Comparison of ENCODE assay signal across 13 cellular contexts in genomic region chr12:121533391-121534090, GRCh38. TPM values are rescaled to one million over a fixed set of nuclear protein-coding genes. Genes with fewer than 3 reads are reported as not detected.
DNase-seq lines count a peak whose midpoint lies in the region; ATAC-seq and TF ChIP-seq lines count a peak whose summit lies in the region.
"Had no signal": no experiment of that assay in that cellular context is flagged by ENCODE, and none has a peak within 500 bp of the region (broad histone marks: within the 10 kb centered on the region; RNA-seq: fewer than 3 reads in every experiment).

No MANE protein-coding gene starts in this region.

- no peaks in the 10 kb centered on the region for H3K27me3 Mint-ChIP-seq in activated T-helper 2 cell treated with anti-CD3 and anti-CD28 coated beads, Interferon-gamma antibody, Interleukin-2, Interleukin-4, amounts not matched to agents 10 μg/mL and 5 μg/mL and 100 μg/mL, durations not matched to agents 14 hours and 24 hours and 36 hours (ENCODE audit: low read depth)

- no peak overlapping the region for H2BK120ac ChIP-seq in mesenchymal stem cell (ENCODE audit: low read depth, low read length)

- no peak for TF ChIP-seq POLR2A in upper lobe of left lung (IDR thresholded peaks at IDR 0.05)

- DNase-seq in Right ventricle myocardium superior = peak; percentile 32
- no peak for DNase-seq in left ventricle myocardium superior
- no peak for DNase-seq in activated T-helper 2 cell treated with anti-CD3 and anti-CD28 coated beads, Interferon-gamma antibody, Interleukin-2, Interleukin-4, amounts not matched to agents 10 μg/mL and 5 μg/mL and 100 μg/mL, durations not matched to agents 14 hours and 24 hours and 36 hours (ENCODE audit: low spot score)
- DNase-seq in mesenchymal stem cell = no peak
- DNase-seq in upper lobe of left lung = peak in 1 of 2 donors; percentile 86
- no peak for DNase-seq in activated gamma-delta T cell treated with Interleukin-2 at 50 U/mL for 16 hours
- DNase-seq in left lobe of liver (ENCODE audit: low spot score) = no peak
- DNase-seq: activated effector memory CD4-positive, alpha-beta T cell treated with anti-CD3 and anti-CD28 coated beads, Interleukin-2, amount 50 U/mL, for 16 hours; esophagus squamous epithelium; NCI-H1417 treated with DMSO at 0.1 percent for 48 hours; small intestine had no signal

- H4K8ac ChIP-seq in mesenchymal stem cell (ENCODE audit: low read length) = peak overlapping the region; percentile 27

- no peaks in the 10 kb centered on the region for H3K9me3 Mint-ChIP-seq in activated T-helper 2 cell treated with anti-CD3 and anti-CD28 coated beads, Interferon-gamma antibody, Interleukin-2, Interleukin-4, amounts not matched to agents 10 μg/mL and 5 μg/mL and 100 μg/mL, durations not matched to agents 14 hours and 24 hours and 36 hours
- H3K9me3 Mint-ChIP-seq: WTC11 had no signal

- H2BK12ac ChIP-seq in mesenchymal stem cell (ENCODE audit: low read length in 2 of 2) = peak overlapping the region in 1 of 2 experiments; percentile 37

- no peak overlapping the region for H3K23ac ChIP-seq in mesenchymal stem cell (ENCODE audit: low read length in 2 of 2)

- H3K27me3 ChIP-seq in mesenchymal stem cell (ENCODE audit: control insufficient read depth in 1 of 2, insufficient read depth in 1 of 2, low read length in 2 of 2) (no peaks in the 10 kb centered on the region), upper lobe of left lung (no peaks in the 10 kb centered on the region)
- H3K27me3 ChIP-seq: esophagus squamous epithelium had no signal

- ATAC-seq in Right ventricle myocardium superior (ENCODE audit: poor library complexity) (no peak), left ventricle myocardium superior (no peak), upper lobe of left lung (ENCODE audit: low FRiP score in 2 of 2) (no peak), GM18909 (IDR thresholded peaks at IDR 0.05; ENCODE audit: poor library complexity, unreplicated experiment) (no peak), left lobe of liver (no peak)
- ATAC-seq: WTC11 had no signal

- no peak overlapping the region for H2AK5ac ChIP-seq in mesenchymal stem cell (ENCODE audit: low read length, severe bottlenecking)

- intact Hi-C loops in Right ventricle myocardium superior (cut with DNase I) (no loop called here), left ventricle myocardium superior (cut with micrococcal nuclease) (no loop called here)
- intact Hi-C loops in activated T-helper 2 cell treated with anti-CD3 and anti-CD28 coated beads, Interferon-gamma antibody, Interleukin-2, Interleukin-4, amounts not matched to agents 10 μg/mL and 5 μg/mL and 100 μg/mL, durations not matched to agents 14 hours and 24 hours and 36 hours (cut with micrococcal nuclease) = no loop called here

- no peak overlapping the region for H3K9ac ChIP-seq in mesenchymal stem cell (ENCODE audit: low read length)

- H2BK5ac ChIP-seq in mesenchymal stem cell (ENCODE audit: low read depth, low read length, poor library complexity, severe bottlenecking) = no peak overlapping the region

- no peak overlapping the region for H3K4me2 ChIP-seq in mesenchymal stem cell (ENCODE audit: low read length, poor library complexity, severe bottlenecking)

- H3K9me3 ChIP-seq in mesenchymal stem cell (ENCODE audit: control insufficient read depth, low read length) (no peaks in the 10 kb centered on the region), upper lobe of left lung (no peaks in the 10 kb centered on the region)
- H3K9me3 ChIP-seq: esophagus squamous epithelium had no signal

- peaks cover 30% of the 10 kb centered on the region for H3K4me1 ChIP-seq in mesenchymal stem cell (ENCODE audit: control insufficient read depth, insufficient read depth, low read depth, low read length)
- H3K4me1 ChIP-seq in upper lobe of left lung = peaks cover 62 to 79% (median 67%) of the 10 kb centered on the region in 4 donors

- peak overlapping the region; percentile 85 for H4K91ac ChIP-seq in mesenchymal stem cell (ENCODE audit: low read length)

- H3K79me1 ChIP-seq in mesenchymal stem cell (replicated peaks; ENCODE audit: low read length, poor library complexity, severe bottlenecking) = peaks cover 3% of the 10 kb centered on the region

- H3K14ac ChIP-seq in mesenchymal stem cell (ENCODE audit: low read length in 2 of 2) = no peak overlapping the region

- peaks cover 39% of the 10 kb centered on the region for H3K4me1 Mint-ChIP-seq in activated T-helper 2 cell treated with anti-CD3 and anti-CD28 coated beads, Interferon-gamma antibody, Interleukin-2, Interleukin-4, amounts not matched to agents 10 μg/mL and 5 μg/mL and 100 μg/mL, durations not matched to agents 14 hours and 24 hours and 36 hours (ENCODE audit: low read depth)

- no peak overlapping the region for H3K4ac ChIP-seq in mesenchymal stem cell (ENCODE audit: low read depth in 1 of 2, low read length in 2 of 2)

- H3K36me3 Mint-ChIP-seq in activated T-helper 2 cell treated with anti-CD3 and anti-CD28 coated beads, Interferon-gamma antibody, Interleukin-2, Interleukin-4, amounts not matched to agents 10 μg/mL and 5 μg/mL and 100 μg/mL, durations not matched to agents 14 hours and 24 hours and 36 hours (ENCODE audit: low read depth) = peaks cover 41% of the 10 kb centered on the region

- peak overlapping the region; percentile 13 to 47 for H3K18ac ChIP-seq in mesenchymal stem cell (ENCODE audit: low read depth in 1 of 2, low read length in 2 of 2)

- TF ChIP-seq CTCF in upper lobe of left lung (IDR thresholded peaks at IDR 0.05) = no peak

- TF ChIP-seq EP300 in upper lobe of left lung (IDR thresholded peaks at IDR 0.05) = no peak

- H3K4me3 ChIP-seq in mesenchymal stem cell (ENCODE audit: insufficient read depth in 1 of 2, low read depth in 1 of 2, low read length in 2 of 2) (no peak overlapping the region), upper lobe of left lung (no peak overlapping the region)
- H3K4me3 ChIP-seq: esophagus squamous epithelium had no signal

- no peak overlapping the region for H3K4me3 Mint-ChIP-seq in activated T-helper 2 cell treated with anti-CD3 and anti-CD28 coated beads, Interferon-gamma antibody, Interleukin-2, Interleukin-4, amounts not matched to agents 10 μg/mL and 5 μg/mL and 100 μg/mL, durations not matched to agents 14 hours and 24 hours and 36 hours (ENCODE audit: low read depth)

- H2BK15ac ChIP-seq in mesenchymal stem cell (ENCODE audit: low read depth, poor library complexity, severe bottlenecking) = no peak overlapping the region

- 76% methylated on average over 17 of the region's 17 CpGs for WGBS in mesenchymal stem cell
- 51 to 57% methylated on average over 17 of the region's 17 CpGs for WGBS in upper lobe of left lung, 2 donors

- H3K36me3 ChIP-seq in mesenchymal stem cell (ENCODE audit: control insufficient read depth in 1 of 2, insufficient read depth in 2 of 2, low read depth in 1 of 2, low read length in 2 of 2) (peaks cover 15 to 18% of the 10 kb centered on the region in 2 experiments), upper lobe of left lung (no peaks in the 10 kb centered on the region)

- peak overlapping the region; percentile 71 for H3K27ac Mint-ChIP-seq in activated T-helper 2 cell treated with anti-CD3 and anti-CD28 coated beads, Interferon-gamma antibody, Interleukin-2, Interleukin-4, amounts not matched to agents 10 μg/mL and 5 μg/mL and 100 μg/mL, durations not matched to agents 14 hours and 24 hours and 36 hours
- H3K27ac Mint-ChIP-seq: WTC11 had no signal

- no peak overlapping the region for H3K27ac ChIP-seq in mesenchymal stem cell (ENCODE audit: low read length, poor library complexity, severe bottlenecking)
- H3K27ac ChIP-seq in upper lobe of left lung = peak overlapping the region; percentile 80 to 93 (median 88)

- no peak overlapping the region for H2AFZ ChIP-seq in mesenchymal stem cell (ENCODE audit: low read depth, low read length)

RNA-seq across cellular contexts. Expression of gene KDM2B, which starts 47.3 kb away (rescaled TPM):
- total RNA-seq in Right ventricle myocardium superior (10.3 TPM), left ventricle myocardium superior (14.1 TPM), upper lobe of left lung (10 to 100 TPM; 29.5 to 81.7 (median 34.2) TPM), left lobe of liver (10.1 TPM)
- 56.2 and 59.3 TPM in 2 replicates for total RNA-seq in activated T-helper 2 cell treated with anti-CD3 and anti-CD28 coated beads, Interferon-gamma antibody, Interleukin-2, Interleukin-4, amounts not matched to agents 10 μg/mL and 5 μg/mL and 100 μg/mL, durations not matched to agents 14 hours and 24 hours and 36 hours
- polyA plus RNA-seq in mesenchymal stem cell (2013, experiment 1 of 2) = 15.0 TPM
- 13.5 TPM for polyA plus RNA-seq in mesenchymal stem cell (2013, experiment 2 of 2)
